Comparison of ENCODE assay signal across 17 cellular contexts in the genomic region with DNA sequence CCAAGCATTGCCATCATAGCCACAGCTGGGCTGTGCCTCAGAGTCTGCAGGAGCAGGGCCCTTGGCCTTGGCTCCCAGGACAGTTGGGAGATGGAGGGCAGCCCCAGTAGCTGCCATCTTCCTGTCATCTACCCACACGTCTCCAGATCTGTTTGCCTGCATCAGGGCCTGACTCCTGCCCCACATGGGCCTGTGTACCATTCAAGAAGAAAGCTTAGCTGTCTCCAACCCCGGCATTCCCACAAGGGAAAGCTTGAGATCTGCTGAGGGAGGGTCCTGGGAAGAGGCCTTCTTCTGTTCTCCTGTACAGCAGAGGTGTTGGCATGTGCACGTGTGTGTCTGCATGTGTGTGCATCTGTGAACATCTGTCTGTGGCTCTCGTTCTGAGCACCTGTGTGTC.
DNase-seq lines count a peak whose midpoint lies in the region; ATAC-seq and TF ChIP-seq lines count a peak whose summit lies in the region.
"Had no signal": no experiment of that assay in that cellular context is flagged by ENCODE, and none has a peak within 500 bp of the region (broad histone marks: within the 10 kb centered on the region; RNA-seq: fewer than 3 reads in every experiment).

No MANE protein-coding gene starts in this region.

- peak overlapping the region; percentile 80 for H3K4me3 Mint-ChIP-seq in activated CD8-positive, alpha-beta T cell treated with anti-CD3 and anti-CD28 coated beads for 36 hours
- H3K4me3 Mint-ChIP-seq in glutamatergic neuron (ENCODE audit: unreplicated experiment) = no peak overlapping the region

- H3K4me1 ChIP-seq in cardiac muscle cell (ENCODE audit: low read depth) = peaks cover 41% of the 10 kb centered on the region
- H3K4me1 ChIP-seq in thymus (ENCODE audit: control insufficient read depth, insufficient read depth, low read length) = peaks cover 61% of the 10 kb centered on the region

- POLR2A ChIA-PET in activated CD8-positive, alpha-beta T cell treated with anti-CD3 and anti-CD28 coated beads for 36 hours (lab: Charles Lee) = no interaction called here

- H3K27ac ChIP-seq in cardiac muscle cell = peak overlapping the region; percentile 86
- H3K27ac ChIP-seq in thymus (ENCODE audit: low read depth) = peak overlapping the region; percentile 96
- H3K27ac ChIP-seq: testis had no signal

- TF ChIP-seq CTCF in cardiac muscle cell (IDR thresholded peaks at IDR 0.05; ENCODE audit: low read depth, low read length) (no peak), glutamatergic neuron (IDR thresholded peaks at IDR 0.05; ENCODE audit: partially characterized antibody, unreplicated experiment) (no peak)
- TF ChIP-seq CTCF in activated CD8-positive, alpha-beta T cell treated with anti-CD3 and anti-CD28 coated beads for 36 hours (IDR thresholded peaks at IDR 0.05) = no peak

- no peak for DNase-seq in cardiac muscle cell (ENCODE audit: low read depth in 1 of 2, low spot score in 1 of 2)
- DNase-seq in Right ventricle myocardium superior = no peak
- DNase-seq in activated CD8-positive, alpha-beta T cell treated with anti-CD3 and anti-CD28 coated beads for 36 hours = peak; percentile 17
- DNase-seq in glutamatergic neuron = no peak
- DNase-seq in globus pallidus (ENCODE audit: low spot score) = no peak
- no peak for DNase-seq in NCI-H748 treated with DMSO at 0.1 percent for 48 hours (lab: John Stamatoyannopoulos, UW)
- DNase-seq in ureter (ENCODE audit: low spot score) = no peak
- DNase-seq: activated CD4-positive, alpha-beta T cell treated with anti-CD3 and anti-CD28 coated beads, Interleukin-2, amount 50 U/mL, for 1 hour; activated naive CD4-positive, alpha-beta T cell treated with Interleukin-2 at 50 U/mL for 16 hours; DMS 273 treated with DMSO at 0.1 percent for 48 hours; H7; Karpas-422; mammary epithelial cell; NCI-H1436 treated with DMSO at 0.1 percent for 48 hours; SIG-M5; testis had no signal

- H3K9me3 ChIP-seq in cardiac muscle cell (ENCODE audit: low read depth) (no peaks in the 10 kb centered on the region), thymus (ENCODE audit: control insufficient read depth) (no peaks in the 10 kb centered on the region)
- H3K9me3 ChIP-seq: testis had no signal

- no peaks in the 10 kb centered on the region for H3K9me3 Mint-ChIP-seq in activated CD8-positive, alpha-beta T cell treated with anti-CD3 and anti-CD28 coated beads for 36 hours
- H3K9me3 Mint-ChIP-seq in glutamatergic neuron (ENCODE audit: unreplicated experiment) = no peaks in the 10 kb centered on the region

- 39% methylated on average over 4 of the region's 4 CpGs for WGBS in thymus

- peak overlapping the region; percentile 95 for H3K27ac Mint-ChIP-seq in activated CD8-positive, alpha-beta T cell treated with anti-CD3 and anti-CD28 coated beads for 36 hours
- H3K27ac Mint-ChIP-seq in glutamatergic neuron (ENCODE audit: unreplicated experiment) = peak overlapping the region; percentile 2

- ATAC-seq in Right ventricle myocardium superior (ENCODE audit: poor library complexity) = no peak
- no peak for ATAC-seq in activated CD8-positive, alpha-beta T cell treated with anti-CD3 and anti-CD28 coated beads for 36 hours

- H3K36me3 ChIP-seq in cardiac muscle cell (no peaks in the 10 kb centered on the region), thymus (ENCODE audit: control insufficient read depth, insufficient read depth) (no peaks in the 10 kb centered on the region)

- intact Hi-C loops in Right ventricle myocardium superior (cut with DNase I) = no loop called here
- intact Hi-C loops in activated CD8-positive, alpha-beta T cell treated with anti-CD3 and anti-CD28 coated beads for 36 hours (cut with micrococcal nuclease) = loop anchor here (10.0 kb wide), 1 partner anchor 211 kb away; the partner anchor contains the start of gene LHX1

- peaks cover 3% of the 10 kb centered on the region for H3K36me3 Mint-ChIP-seq in activated CD8-positive, alpha-beta T cell treated with anti-CD3 and anti-CD28 coated beads for 36 hours (ENCODE audit: low read depth)
- H3K36me3 Mint-ChIP-seq in glutamatergic neuron (ENCODE audit: unreplicated experiment) = peaks cover 4% of the 10 kb centered on the region

- H3K4me3 ChIP-seq in cardiac muscle cell (no peak overlapping the region), thymus (ENCODE audit: low read length) (no peak overlapping the region)

- no peaks in the 10 kb centered on the region for H3K27me3 ChIP-seq in cardiac muscle cell
- no peaks in the 10 kb centered on the region for H3K27me3 ChIP-seq in thymus (ENCODE audit: control insufficient read depth, insufficient read depth)
- H3K27me3 ChIP-seq: testis had no signal

- peaks cover 63% of the 10 kb centered on the region for H3K4me1 Mint-ChIP-seq in activated CD8-positive, alpha-beta T cell treated with anti-CD3 and anti-CD28 coated beads for 36 hours (ENCODE audit: low read depth)
- peaks cover 15% of the 10 kb centered on the region for H3K4me1 Mint-ChIP-seq in glutamatergic neuron (ENCODE audit: low read depth, unreplicated experiment)

- H3K27me3 Mint-ChIP-seq in activated CD8-positive, alpha-beta T cell treated with anti-CD3 and anti-CD28 coated beads for 36 hours = no peaks in the 10 kb centered on the region
- peaks cover 7% of the 10 kb centered on the region for H3K27me3 Mint-ChIP-seq in glutamatergic neuron (ENCODE audit: unreplicated experiment)

- CTCF ChIA-PET in activated CD8-positive, alpha-beta T cell treated with anti-CD3 and anti-CD28 coated beads for 36 hours (lab: Charles Lee) = interaction anchor here (1.7 to 2.7 kb wide), 2 partner anchors 17 to 221 kb away, joined by 3 to 9 read pairs; no protein-coding TSS in a partner anchor
